In genomic region chr11:30322162-30322561, GRCh38 we compare ENCODE assay signal across 2 cellular contexts.
TF ChIP-seq lines count a peak whose summit lies in the region.

No MANE protein-coding gene starts in this region.

TF ChIP-seq in SK-N-SH, 30 proteins besides CTCF, POLR2A, EP300 and RAD21 (continued from another document):
- TF ChIP-seq MAX (IDR thresholded peaks at IDR 0.05; ENCODE audit: low read depth), result no peak
- TF ChIP-seq FOXJ3 (CRISPR knock-in tag; IDR thresholded peaks at IDR 0.05), result no peak
- TF ChIP-seq RXRA (IDR thresholded peaks at IDR 0.05; ENCODE audit: borderline replicate concordance, low read depth), result no peak
- no peak for TF ChIP-seq GABPA (IDR thresholded peaks at IDR 0.05; ENCODE audit: low read depth)
- TF ChIP-seq REST (IDR thresholded peaks at IDR 0.05; ENCODE audit: low read depth, low read length), result no peak
- TF ChIP-seq YY1 (IDR thresholded peaks at IDR 0.05; ENCODE audit: low read depth), result no peak
- no peak for TF ChIP-seq TAF1 (IDR thresholded peaks at IDR 0.05; ENCODE audit: borderline replicate concordance, low read depth, low read length)

TF ChIP-seq in SK-N-SH treated with all-trans-retinoic acid at 6 μM for 48 hours, 23 proteins besides CTCF, POLR2A, EP300 and RAD21 (continued from another document):
- TF ChIP-seq PATZ1 (CRISPR knock-in tag; IDR thresholded peaks at IDR 0.05; ENCODE audit: borderline replicate concordance), result no peak
